Comparison of ENCODE assay signal across 8 cellular contexts in the genomic region with DNA sequence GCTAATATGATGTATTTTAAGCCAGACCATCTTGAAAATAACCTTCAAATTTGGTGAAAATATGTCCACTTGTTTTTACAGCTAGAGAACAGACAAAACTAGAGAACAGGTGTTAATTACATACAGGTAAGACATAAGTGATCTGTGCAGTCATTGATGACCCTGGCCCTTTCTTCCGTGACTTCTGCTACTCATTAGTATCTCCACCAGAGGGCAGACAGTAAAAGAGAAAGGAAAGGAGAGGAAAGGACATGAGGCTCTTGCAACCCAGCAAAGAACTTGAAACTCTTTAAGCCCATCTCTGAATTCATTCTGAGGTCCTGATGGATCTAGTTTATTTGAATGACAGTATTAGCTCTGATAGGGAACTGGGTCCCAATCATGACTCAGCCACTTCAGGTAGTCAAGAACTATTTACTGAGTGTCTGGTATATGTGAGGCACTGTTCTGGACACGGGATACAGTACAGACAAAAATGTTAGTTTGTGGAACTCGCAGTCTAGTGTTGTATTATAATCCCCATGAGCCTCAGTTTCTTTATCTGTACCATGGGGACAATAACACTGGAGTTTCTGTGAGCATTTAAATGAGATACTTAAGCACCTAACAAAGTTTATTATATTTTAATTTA.
DNase-seq lines count a peak whose midpoint lies in the region; ATAC-seq and TF ChIP-seq lines count a peak whose summit lies in the region.

No MANE protein-coding gene starts in this region.

- peaks cover 23% of the 10 kb centered on the region for H3K4me1 ChIP-seq in OCI-LY3 (ENCODE audit: low read length)

- H3K4me3 Mint-ChIP-seq in activated T-cell treated with anti-CD3 and anti-CD28 coated beads, Interleukin-2, amount 50 U/mL, for 4 hours, result no peak overlapping the region
- H3K4me3 Mint-ChIP-seq in nephron progenitor cell, result no peak overlapping the region

- no peak overlapping the region for H3K9ac ChIP-seq in OCI-LY3 (ENCODE audit: low read length)

- peak; percentile 55 to 58 for ATAC-seq in activated T-cell treated with anti-CD3 and anti-CD28 coated beads, Interleukin-2, amount 50 U/mL, for 4 hours
- ATAC-seq in GM21447 (IDR thresholded peaks at IDR 0.05; ENCODE audit: unreplicated experiment), result peak; percentile 81

- no peak overlapping the region for H3K27ac ChIP-seq in OCI-LY3 (ENCODE audit: low read length)

- H3K4me2 ChIP-seq in OCI-LY3 (ENCODE audit: low read length), result peak overlapping the region; percentile 33

- H3K27me3 Mint-ChIP-seq in activated T-cell treated with anti-CD3 and anti-CD28 coated beads, Interleukin-2, amount 50 U/mL, for 4 hours (ENCODE audit: low read depth), result no peaks in the 10 kb centered on the region
- H3K27me3 Mint-ChIP-seq in nephron progenitor cell (ENCODE audit: low read depth, poor library complexity), result peaks cover 4% of the 10 kb centered on the region

- no peaks in the 10 kb centered on the region for H4K20me1 ChIP-seq in OCI-LY3 (ENCODE audit: insufficient read depth, low read length)

- no peak overlapping the region for H3K27ac Mint-ChIP-seq in nephron progenitor cell

- no peak overlapping the region for H2AFZ ChIP-seq in OCI-LY3 (ENCODE audit: low read depth, low read length)

- no peaks in the 10 kb centered on the region for H3K9me3 ChIP-seq in OCI-LY3 (ENCODE audit: insufficient read depth, low read length)

- H3K36me3 ChIP-seq in OCI-LY3 (replicated peaks; ENCODE audit: low read depth, low read length), result no peaks in the 10 kb centered on the region

- DNase-seq in activated T-cell treated with anti-CD3 and anti-CD28 coated beads, Interleukin-2, amount 50 U/mL, for 4 hours, result no peak
- no peak for DNase-seq in activated T-cell treated with anti-CD3 and anti-CD28 coated beads, Interleukin-2, amount 50 U/mL, for 1 hour
- DNase-seq in HuH-7 (ENCODE audit: low spot score), result peak; percentile 10
- peak; percentile 19 for DNase-seq in cerebellar cortex (ENCODE audit: low spot score)
- no peak for DNase-seq in nephron progenitor cell
- no peak for DNase-seq in 8988T

- no peaks in the 10 kb centered on the region for H3K27me3 ChIP-seq in OCI-LY3 (ENCODE audit: low read depth, low read length)

- H3K4me1 Mint-ChIP-seq in activated T-cell treated with anti-CD3 and anti-CD28 coated beads, Interleukin-2, amount 50 U/mL, for 4 hours (ENCODE audit: low read depth), result peaks cover 39% of the 10 kb centered on the region
- peaks cover 10% of the 10 kb centered on the region for H3K4me1 Mint-ChIP-seq in nephron progenitor cell

- H3K9me3 Mint-ChIP-seq in activated T-cell treated with anti-CD3 and anti-CD28 coated beads, Interleukin-2, amount 50 U/mL, for 4 hours, result no peaks in the 10 kb centered on the region
- H3K9me3 Mint-ChIP-seq in nephron progenitor cell, result no peaks in the 10 kb centered on the region

- H3K4me3 ChIP-seq in OCI-LY3 (ENCODE audit: low read length), result no peak overlapping the region

- H3K36me3 Mint-ChIP-seq in activated T-cell treated with anti-CD3 and anti-CD28 coated beads, Interleukin-2, amount 50 U/mL, for 4 hours (ENCODE audit: insufficient read depth), result no peaks in the 10 kb centered on the region
- no peaks in the 10 kb centered on the region for H3K36me3 Mint-ChIP-seq in nephron progenitor cell (ENCODE audit: low read depth)

- H3K79me2 ChIP-seq in OCI-LY3 (ENCODE audit: low read length), result no peaks in the 10 kb centered on the region

- peak; percentile 63 for TF ChIP-seq CTCF in OCI-LY3 (IDR thresholded peaks at IDR 0.05; ENCODE audit: low read depth, low read length)
- TF ChIP-seq CTCF in nephron progenitor cell (IDR thresholded peaks at IDR 0.05), result peak; percentile 64

Comparison
In these comparisons a context has a peak if more than half of its experiments do, and no peak if none do; other contexts are left out.
1. DNase-seq: peak in HuH-7 (single experiment) and cerebellar cortex (single experiment); none in activated T-cell treated with anti-CD3 and anti-CD28 coated beads, Interleukin-2, amount 50 U/mL, for 4 hours (single experiment), activated T-cell treated with anti-CD3 and anti-CD28 coated beads, Interleukin-2, amount 50 U/mL, for 1 hour (single experiment), nephron progenitor cell (single experiment) and 8988T (single experiment).